In the genomic region with DNA sequence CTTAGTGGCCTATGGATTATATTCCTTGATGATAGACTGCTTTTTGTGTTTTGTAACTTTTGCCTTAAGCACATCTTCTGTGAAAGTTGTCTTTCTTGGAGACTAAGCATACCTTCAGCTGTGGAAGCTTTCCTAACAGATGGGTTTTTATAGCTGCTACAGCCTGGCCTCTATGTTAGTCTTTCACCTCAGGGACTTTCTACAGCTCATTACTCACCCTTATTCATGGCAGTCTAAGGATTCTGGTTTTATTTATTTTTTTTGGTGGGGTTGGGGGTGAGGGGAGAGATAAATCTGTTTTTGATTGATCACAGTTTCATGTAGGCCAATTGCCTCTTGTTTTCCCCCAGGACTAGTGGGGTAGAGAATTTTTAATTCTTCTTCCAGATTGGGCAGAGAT, we compare ENCODE assay signal across 26 cellular contexts.
DNase-seq lines count a peak whose midpoint lies in the region; FAIRE-seq and TF ChIP-seq lines count a peak whose summit lies in the region.
"Had no signal": no experiment of that assay in that cellular context is flagged by ENCODE, and none has a peak within 500 bp of the region (broad histone marks: within the 10 kb centered on the region; RNA-seq: fewer than 3 reads in every experiment).

No MANE protein-coding gene starts in this region.

- no peaks in the 10 kb centered on the region for H3K79me2 ChIP-seq in astrocyte (ENCODE audit: insufficient read depth, low read length)

- no peak overlapping the region for H3K4me2 ChIP-seq in astrocyte (ENCODE audit: low read length)
- H3K4me2 ChIP-seq: BLaER1 had no signal

- H4K20me1 ChIP-seq in astrocyte (ENCODE audit: insufficient read depth, low read length): no peaks in the 10 kb centered on the region
- H4K20me1 ChIP-seq: BLaER1 had no signal

- no peaks in the 10 kb centered on the region for H3K27me3 Mint-ChIP-seq in HFFc6 (ENCODE audit: insufficient read depth)
- H3K27me3 Mint-ChIP-seq in astrocyte (ENCODE audit: low read depth, unreplicated experiment): no peaks in the 10 kb centered on the region
- H3K27me3 Mint-ChIP-seq in nephron progenitor cell (ENCODE audit: low read depth, poor library complexity): peaks cover 4% of the 10 kb centered on the region
- H3K27me3 Mint-ChIP-seq: CD4-positive, CD25-positive, alpha-beta regulatory T cell had no signal

- peaks cover 26% of the 10 kb centered on the region for H3K9me3 Mint-ChIP-seq in HFFc6
- H3K9me3 Mint-ChIP-seq in astrocyte (ENCODE audit: unreplicated experiment): peaks cover 2% of the 10 kb centered on the region
- peaks cover 60% of the 10 kb centered on the region for H3K9me3 Mint-ChIP-seq in nephron progenitor cell

- FAIRE-seq in astrocyte (lab: Jason Lieb, UNC) (no peak), frontal cortex (lab: Jason Lieb, UNC) (no peak)
- FAIRE-seq: G401.6, H1, HTR-8/SVneo had no signal

- H3K9ac ChIP-seq in astrocyte (ENCODE audit: low read length): no peak overlapping the region
- H3K9ac ChIP-seq: BLaER1 had no signal

- no peak for TF ChIP-seq CTCF in HFFc6 (IDR thresholded peaks at IDR 0.05)
- no peak for TF ChIP-seq CTCF in astrocyte (IDR thresholded peaks at IDR 0.05; ENCODE audit: insufficient read depth, low read depth, low read length)
- TF ChIP-seq CTCF in nephron progenitor cell (IDR thresholded peaks at IDR 0.05): no peak
- no peak for TF ChIP-seq CTCF in brain microvascular endothelial cell (IDR thresholded peaks at IDR 0.05; ENCODE audit: low read depth, low read length, missing control alignments)

- H3K4me1 Mint-ChIP-seq in HFFc6 (ENCODE audit: low read depth) (peaks cover 33% of the 10 kb centered on the region), astrocyte (ENCODE audit: low read depth, unreplicated experiment) (peaks cover 11% of the 10 kb centered on the region), nephron progenitor cell (peaks cover 30% of the 10 kb centered on the region)

- in situ Hi-C loops in brain microvascular endothelial cell (cut with HindIII; ENCODE audit: low pct_ligation_motif_present, low sequenced_read_pairs): no loop called here

- H3K27ac Mint-ChIP-seq in HFFc6 (peak overlapping the region; percentile 36; the same call in 1 of the 2 replicates), astrocyte (ENCODE audit: unreplicated experiment) (peak overlapping the region; percentile 59), nephron progenitor cell (peak overlapping the region; percentile 77)
- H3K27ac Mint-ChIP-seq: CD4-positive, CD25-positive, alpha-beta regulatory T cell had no signal

- H3K4me3 ChIP-seq in astrocyte (ENCODE audit: insufficient read depth, low read depth, low read length): no peak overlapping the region
- H3K4me3 ChIP-seq in brain microvascular endothelial cell (ENCODE audit: low read depth, low read length): no peak overlapping the region
- H3K4me3 ChIP-seq: BLaER1, SK-N-MC had no signal

- H3K36me3 Mint-ChIP-seq in HFFc6 (ENCODE audit: low read depth) (peaks cover 41% of the 10 kb centered on the region), astrocyte (ENCODE audit: low read depth, unreplicated experiment) (no peaks in the 10 kb centered on the region), nephron progenitor cell (ENCODE audit: low read depth) (peaks cover 52% of the 10 kb centered on the region)
- H3K36me3 Mint-ChIP-seq: CD4-positive, CD25-positive, alpha-beta regulatory T cell had no signal

- H3K4me1 ChIP-seq in astrocyte (ENCODE audit: insufficient read depth, low read length): no peaks in the 10 kb centered on the region
- H3K4me1 ChIP-seq: BLaER1 had no signal

- H3K4me3 Mint-ChIP-seq in HFFc6 (no peak overlapping the region), astrocyte (ENCODE audit: unreplicated experiment) (no peak overlapping the region), nephron progenitor cell (no peak overlapping the region)
- H3K4me3 Mint-ChIP-seq: CD4-positive, CD25-positive, alpha-beta regulatory T cell had no signal

- no peak overlapping the region for H2AFZ ChIP-seq in astrocyte (ENCODE audit: low read depth, low read length)

- H3K27ac ChIP-seq in astrocyte (ENCODE audit: low read depth, low read length): no peak overlapping the region
- no peak overlapping the region for H3K27ac ChIP-seq in brain microvascular endothelial cell
- H3K27ac ChIP-seq: BLaER1, SK-N-MC had no signal

- H3K27me3 ChIP-seq in astrocyte (ENCODE audit: insufficient read depth, low read length): no peaks in the 10 kb centered on the region
- H3K27me3 ChIP-seq in brain microvascular endothelial cell (replicated peaks): no peaks in the 10 kb centered on the region
- H3K27me3 ChIP-seq: BLaER1 had no signal

- DNase-seq in EL (peak; percentile 39), HFFc6 (no peak), astrocyte (ENCODE audit: low read depth) (no peak), nephron progenitor cell (no peak), brain microvascular endothelial cell (no peak), frontal cortex (ENCODE audit: low spot score in 2 of 2) (no peak), AML-193 (lab: John Stamatoyannopoulos, UW) (no peak)
- DNase-seq: CD4-positive, CD25-positive, alpha-beta regulatory T cell; DMS153; DND-41; HCEC 1CT; KBM-7; NCI-H1092; NCI-H1417 treated with DMSO at 0.1 percent for 48 hours; NCI-H187; NCI-H2081 treated with DMSO at 0.1 percent for 48 hours; NCI-H2171; NCI-H226; NCI-H510A; NCI-H69; SIG-M5 had no signal

- no peaks in the 10 kb centered on the region for H3K9me3 ChIP-seq in astrocyte (ENCODE audit: insufficient read depth, low read depth, low read length)
- H3K9me3 ChIP-seq: BLaER1 had no signal

- no peaks in the 10 kb centered on the region for H3K36me3 ChIP-seq in astrocyte (ENCODE audit: insufficient read depth, low read length)
- no peaks in the 10 kb centered on the region for H3K36me3 ChIP-seq in brain microvascular endothelial cell (replicated peaks)
- H3K36me3 ChIP-seq: BLaER1 had no signal
